ENCODE assay signal across 15 cellular contexts in the genomic region with DNA sequence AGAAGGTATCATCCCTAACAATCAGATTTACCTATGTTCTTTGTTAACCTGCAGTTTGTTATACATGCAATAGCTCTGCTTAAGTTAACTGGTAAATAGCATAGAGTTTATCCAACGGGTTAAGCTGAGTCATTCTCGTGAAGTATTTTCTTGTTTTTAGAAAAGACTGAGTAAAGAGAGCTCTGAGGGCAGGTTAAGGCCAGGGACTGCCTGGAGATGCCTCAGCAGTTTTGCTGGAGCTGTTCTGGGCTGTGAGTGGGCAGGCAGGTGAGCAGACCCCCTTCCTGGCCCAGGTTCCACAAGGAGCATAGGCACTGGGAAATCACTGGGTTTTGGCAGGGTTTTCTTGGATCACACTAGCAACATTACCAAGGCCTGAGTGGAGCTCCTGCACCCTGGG. TPM values are rescaled to one million over a fixed set of nuclear protein-coding genes. Genes with fewer than 3 reads are reported as not detected.
DNase-seq lines count a peak whose midpoint lies in the region; ATAC-seq, FAIRE-seq and TF ChIP-seq lines count a peak whose summit lies in the region.
"Had no signal": no experiment of that assay in that cellular context is flagged by ENCODE, and none has a peak within 500 bp of the region (broad histone marks: within the 10 kb centered on the region; RNA-seq: fewer than 3 reads in every experiment).

No MANE protein-coding gene starts in this region.

- DNase-seq in HT-29 (ENCODE audit: low spot score) (peak; percentile 44), brain microvascular endothelial cell (peak; percentile 51), keratinocyte (ENCODE audit: low read depth, low spot score) (no peak), type B pancreatic cell (ENCODE audit: extremely low spot score, unreplicated experiment) (no peak)
- DNase-seq in activated naive CD4-positive, alpha-beta T cell treated with anti-CD3 and anti-CD28 coated beads, Interleukin-2, amount 50 U/mL, for 72 hours (ENCODE audit: low spot score in 2 of 2), result no peak
- no peak for DNase-seq in stimulated activated naive CD4-positive, alpha-beta T cell (lab: John Stamatoyannopoulos, UW)
- no peak for DNase-seq in activated naive CD4-positive, alpha-beta T cell treated with anti-CD3 and anti-CD28 coated beads, Interleukin-2, amount 10 ng/mL, durations not matched to agents 7 days and 5 days
- DNase-seq: activated CD8-positive, alpha-beta memory T cell treated with anti-CD3 and anti-CD28 coated beads, Interleukin-2, amount 50 U/mL, for 4 hours; effector CD8-positive, alpha-beta T cell; KBM-7; midbrain; NCI-H187 had no signal

- no peak for ATAC-seq in activated naive CD4-positive, alpha-beta T cell treated with anti-CD3 and anti-CD28 coated beads, Interleukin-2, amount 50 U/mL, for 72 hours
- no peak for ATAC-seq in GM18858 (IDR thresholded peaks at IDR 0.05; ENCODE audit: unreplicated experiment)
- ATAC-seq: WTC11 had no signal

- H3K4me1 Mint-ChIP-seq in type B pancreatic cell (ENCODE audit: unreplicated experiment), result peaks cover 39% of the 10 kb centered on the region
- H3K4me1 Mint-ChIP-seq in activated naive CD4-positive, alpha-beta T cell treated with anti-CD3 and anti-CD28 coated beads, Interleukin-2, amount 10 ng/mL, durations not matched to agents 7 days and 5 days, result no peaks in the 10 kb centered on the region
- H3K4me1 Mint-ChIP-seq: WTC11 had no signal

- no peak overlapping the region for H2AFZ ChIP-seq in keratinocyte (ENCODE audit: control insufficient read depth, low read length)

- no peaks in the 10 kb centered on the region for H4K20me1 ChIP-seq in keratinocyte (ENCODE audit: control insufficient read depth, extremely low read depth, insufficient read depth, low read length)

- no peaks in the 10 kb centered on the region for H3K9me1 ChIP-seq in keratinocyte (ENCODE audit: control insufficient read depth, extremely low read depth, insufficient read depth, low read length)

- peak overlapping the region; percentile 90 for H3K27ac ChIP-seq in brain microvascular endothelial cell
- no peak overlapping the region for H3K27ac ChIP-seq in keratinocyte (ENCODE audit: control insufficient read depth, insufficient read depth, low read length)

- in situ Hi-C loops in brain microvascular endothelial cell (cut with HindIII; ENCODE audit: low pct_ligation_motif_present, low sequenced_read_pairs), result no loop called here

- no peaks in the 10 kb centered on the region for H3K79me2 ChIP-seq in keratinocyte (ENCODE audit: control insufficient read depth, insufficient read depth, low read length)

- H3K27me3 Mint-ChIP-seq in type B pancreatic cell, result no peaks in the 10 kb centered on the region
- H3K27me3 Mint-ChIP-seq in activated naive CD4-positive, alpha-beta T cell treated with anti-CD3 and anti-CD28 coated beads, Interleukin-2, amount 10 ng/mL, durations not matched to agents 7 days and 5 days, result peaks cover 30% of the 10 kb centered on the region
- H3K27me3 Mint-ChIP-seq: stimulated activated naive CD8-positive, alpha-beta T cell treated with anti-CD3 and anti-CD28 coated beads, Interleukin-15, Interleukin-2, amounts not matched to agents 100 ng/mL and 50 ng/mL, for 24 hours had no signal

- CTCF ChIA-PET in activated naive CD4-positive, alpha-beta T cell treated with anti-CD3 and anti-CD28 coated beads, Interleukin-2, amount 10 ng/mL, durations not matched to agents 7 days and 5 days (lab: Charles Lee), result interaction anchor here (1.0 kb wide), 1 partner anchor 9 kb away, joined by 3 read pairs; no protein-coding TSS in a partner anchor

- H3K27me3 ChIP-seq in brain microvascular endothelial cell (replicated peaks) (no peaks in the 10 kb centered on the region), keratinocyte (ENCODE audit: control insufficient read depth, extremely low read depth, insufficient read depth, low read length) (no peaks in the 10 kb centered on the region)

- H3K9me3 Mint-ChIP-seq in type B pancreatic cell, result no peaks in the 10 kb centered on the region
- no peaks in the 10 kb centered on the region for H3K9me3 Mint-ChIP-seq in activated naive CD4-positive, alpha-beta T cell treated with anti-CD3 and anti-CD28 coated beads, Interleukin-2, amount 50 U/mL, for 72 hours
- no peaks in the 10 kb centered on the region for H3K9me3 Mint-ChIP-seq in activated naive CD4-positive, alpha-beta T cell treated with anti-CD3 and anti-CD28 coated beads, Interleukin-2, amount 10 ng/mL, durations not matched to agents 7 days and 5 days
- H3K9me3 Mint-ChIP-seq: stimulated activated naive CD8-positive, alpha-beta T cell treated with anti-CD3 and anti-CD28 coated beads, Interleukin-15, Interleukin-2, amounts not matched to agents 100 ng/mL and 50 ng/mL, for 24 hours; WTC11 had no signal

- H3K9ac ChIP-seq in keratinocyte (ENCODE audit: control insufficient read depth, extremely low read depth, insufficient read depth, low read length), result no peak overlapping the region

- no peaks in the 10 kb centered on the region for H3K9me3 ChIP-seq in keratinocyte (ENCODE audit: control insufficient read depth, low read depth, low read length)

- no peak overlapping the region for H3K4me3 ChIP-seq in brain microvascular endothelial cell (ENCODE audit: low read depth, low read length)
- H3K4me3 ChIP-seq in keratinocyte (ENCODE audit: control insufficient read depth in 2 of 3, extremely low read depth in 1 of 3, insufficient read depth in 2 of 3, low read depth in 1 of 3, low read length in 3 of 3), result no peak overlapping the region

- H3K36me3 ChIP-seq in brain microvascular endothelial cell (replicated peaks), result no peaks in the 10 kb centered on the region
- H3K36me3 ChIP-seq in keratinocyte (ENCODE audit: control insufficient read depth in 2 of 2, extremely low read depth in 1 of 2, insufficient read depth in 2 of 2, low read length in 2 of 2), result no peaks in the 10 kb centered on the region

- H3K4me2 ChIP-seq in keratinocyte (ENCODE audit: control insufficient read depth, extremely low read depth, insufficient read depth, low read depth, low read length), result no peak overlapping the region

- TF ChIP-seq CTCF in brain microvascular endothelial cell (IDR thresholded peaks at IDR 0.05; ENCODE audit: low read depth, low read length, missing control alignments) (no peak), keratinocyte (optimal IDR thresholded peaks at IDR 0.05 in 1 of 3, IDR thresholded peaks at IDR 0.05 in 1 of 3, conservative IDR thresholded peaks at IDR 0.05 in 1 of 3; ENCODE audit: extremely low read depth in 1 of 3, insufficient read depth in 2 of 3, low read length in 3 of 3) (no peak), type B pancreatic cell (conservative IDR thresholded peaks at IDR 0.05) (no peak)

- peaks cover 4% of the 10 kb centered on the region for H3K4me1 ChIP-seq in keratinocyte (ENCODE audit: control insufficient read depth, extremely low read depth, insufficient read depth, low read length)

- peak; percentile 9 for FAIRE-seq in keratinocyte (lab: Jason Lieb, UNC)

- dilution Hi-C loops in keratinocyte (cut with MboI; ENCODE audit: extremely low pct_ligation_motif_present, low sequenced_read_pairs), result no loop called here

- H3K4me3 Mint-ChIP-seq in type B pancreatic cell, result no peak overlapping the region
- no peak overlapping the region for H3K4me3 Mint-ChIP-seq in activated naive CD4-positive, alpha-beta T cell treated with anti-CD3 and anti-CD28 coated beads, Interleukin-2, amount 10 ng/mL, durations not matched to agents 7 days and 5 days
- H3K4me3 Mint-ChIP-seq: stimulated activated naive CD8-positive, alpha-beta T cell treated with anti-CD3 and anti-CD28 coated beads, Interleukin-15, Interleukin-2, amounts not matched to agents 100 ng/mL and 50 ng/mL, for 24 hours; WTC11 had no signal

- H3K27ac Mint-ChIP-seq in type B pancreatic cell, result peak overlapping the region; percentile 68
- H3K27ac Mint-ChIP-seq in activated naive CD4-positive, alpha-beta T cell treated with anti-CD3 and anti-CD28 coated beads, Interleukin-2, amount 50 U/mL, for 72 hours, result no peak overlapping the region
- H3K27ac Mint-ChIP-seq in activated naive CD4-positive, alpha-beta T cell treated with anti-CD3 and anti-CD28 coated beads, Interleukin-2, amount 10 ng/mL, durations not matched to agents 7 days and 5 days, result no peak overlapping the region
- H3K27ac Mint-ChIP-seq: stimulated activated naive CD8-positive, alpha-beta T cell treated with anti-CD3 and anti-CD28 coated beads, Interleukin-15, Interleukin-2, amounts not matched to agents 100 ng/mL and 50 ng/mL, for 24 hours; WTC11 had no signal

- H3K36me3 Mint-ChIP-seq in type B pancreatic cell, result no peaks in the 10 kb centered on the region
- no peaks in the 10 kb centered on the region for H3K36me3 Mint-ChIP-seq in activated naive CD4-positive, alpha-beta T cell treated with anti-CD3 and anti-CD28 coated beads, Interleukin-2, amount 50 U/mL, for 72 hours
- H3K36me3 Mint-ChIP-seq in activated naive CD4-positive, alpha-beta T cell treated with anti-CD3 and anti-CD28 coated beads, Interleukin-2, amount 10 ng/mL, durations not matched to agents 7 days and 5 days, result no peaks in the 10 kb centered on the region
- H3K36me3 Mint-ChIP-seq: WTC11 had no signal

RNA-seq across cellular contexts. Expression of gene IRAG1, which starts 27.0 kb away (rescaled TPM):
- total RNA-seq in HT-29 (2014; rRNA removed; shearing (Covaris generic)), result 0.21 and 1.3 TPM in 2 replicates
- 0.37 to 0.71 TPM (median 0.51 TPM) in 3 replicates for polyA plus RNA-seq in keratinocyte
- polyA plus RNA-seq in keratinocyte (2011; ENCODE audit: low read depth), result 0.70 TPM
- 0.30 and 0.64 TPM in 2 replicates for polyA plus RNA-seq in keratinocyte (2011; cell fraction: cytosol; rRNA removed)
- 0.57 and 0.60 TPM in 2 replicates for polyA plus RNA-seq in keratinocyte (2011; cell fraction: nucleus; rRNA removed)
- 0.23 and 0.75 TPM in 2 replicates for polyA plus RNA-seq in keratinocyte (2012; ENCODE audit: low replicate concordance)
- 0.33 to 0.99 TPM (median 0.83 TPM) in 3 replicates for polyA minus RNA-seq in keratinocyte
- 0.38 TPM for polyA minus RNA-seq in keratinocyte (2011; cell fraction: cytosol; rRNA and poly(A)+ RNA removed)
- polyA minus RNA-seq in keratinocyte (2011; cell fraction: nucleus; rRNA and poly(A)+ RNA removed), result 0.32 and 1.8 TPM in 2 replicates
- total RNA-seq in type B pancreatic cell (ENCODE audit: low replicate concordance), result 1.5 and 5.1 TPM in 2 replicates
- not detected for total RNA-seq in activated naive CD4-positive, alpha-beta T cell treated with anti-CD3 and anti-CD28 coated beads, Interleukin-2, amount 50 U/mL, for 72 hours

Comparison
In these comparisons a context has a peak if more than half of its experiments do, and no peak if none do; other contexts are left out.
1. DNase-seq: peak in HT-29 (single experiment) and brain microvascular endothelial cell (single experiment); none in keratinocyte (single experiment), type B pancreatic cell (single experiment), activated naive CD4-positive, alpha-beta T cell treated with anti-CD3 and anti-CD28 coated beads, Interleukin-2, amount 50 U/mL, for 72 hours (0 of 2), stimulated activated naive CD4-positive, alpha-beta T cell (0 of 6) and activated naive CD4-positive, alpha-beta T cell treated with anti-CD3 and anti-CD28 coated beads, Interleukin-2, amount 10 ng/mL, durations not matched to agents 7 days and 5 days (single experiment).